In genomic region chr1:206986885-206987284, GRCh38 we compare ENCODE assay signal across 32 cellular contexts. TPM values are rescaled to one million over a fixed set of nuclear protein-coding genes. Genes with fewer than 3 reads are reported as not detected.
"Had no signal": no experiment of that assay in that cellular context is flagged by ENCODE, and none has a peak within 500 bp of the region (broad histone marks: within the 10 kb centered on the region; RNA-seq: fewer than 3 reads in every experiment).

No MANE protein-coding gene starts in this region.

- H3K27ac ChIP-seq: heart right ventricle, hepatocyte, ovary, prostate gland, right lobe of liver, testis, thyroid gland, transverse colon, vagina had no signal

- H3K27ac Mint-ChIP-seq: mesothelial cell of epicardium; naive thymus-derived CD4-positive, alpha-beta T cell; natural killer cell treated with Interleukin-12 subunit alpha and Interleukin-12 subunit beta and Interleukin-15 and Interleukin-18, amount 100 ng/mL, for 72 hours; stimulated activated memory B cell treated with anti-CD40 and anti-IgM and Interleukin-4, amounts not matched to agents 10 μg/mL and 1 μg/mL and 100 μg/mL, for 72 hours; stimulated activated naive CD8-positive, alpha-beta T cell treated with anti-CD3 and anti-CD28 coated beads, Interleukin-15, amount 100 ng/mL, for 72 hours had no signal

- H3K4me3 ChIP-seq: heart right ventricle, hepatocyte, lung, ovary, prostate gland, right lobe of liver, smooth muscle cell, testis, thyroid gland, transverse colon, upper lobe of left lung, vagina had no signal

- H3K27me3 ChIP-seq: ovary, right lobe of liver, testis, thyroid gland, transverse colon, upper lobe of left lung, vagina had no signal

- H3K4me1 Mint-ChIP-seq: mesothelial cell of epicardium; stimulated activated memory B cell treated with anti-CD40 and anti-IgM and Interleukin-4, amounts not matched to agents 10 μg/mL and 1 μg/mL and 100 μg/mL, for 72 hours; stimulated activated naive CD8-positive, alpha-beta T cell treated with anti-CD3 and anti-CD28 coated beads, Interleukin-15, amount 100 ng/mL, for 72 hours had no signal

- H3K9me3 Mint-ChIP-seq: mesothelial cell of epicardium; naive thymus-derived CD4-positive, alpha-beta T cell; natural killer cell treated with Interleukin-12 subunit alpha and Interleukin-12 subunit beta and Interleukin-15 and Interleukin-18, amount 100 ng/mL, for 72 hours; stimulated activated memory B cell treated with anti-CD40 and anti-IgM and Interleukin-4, amounts not matched to agents 10 μg/mL and 1 μg/mL and 100 μg/mL, for 72 hours; stimulated activated naive CD8-positive, alpha-beta T cell treated with anti-CD3 and anti-CD28 coated beads, Interleukin-15, amount 100 ng/mL, for 72 hours had no signal

- ATAC-seq: naive thymus-derived CD4-positive, alpha-beta T cell; natural killer cell treated with Interleukin-12 subunit alpha and Interleukin-12 subunit beta and Interleukin-15 and Interleukin-18, amount 100 ng/mL, for 72 hours; right lobe of liver; stimulated activated memory B cell treated with anti-CD40 and anti-IgM and Interleukin-4, amounts not matched to agents 10 μg/mL and 1 μg/mL and 100 μg/mL, for 72 hours; stimulated activated naive CD8-positive, alpha-beta T cell treated with anti-CD3 and anti-CD28 coated beads, Interleukin-15, amount 100 ng/mL, for 72 hours had no signal

- H3K4me3 Mint-ChIP-seq: mesothelial cell of epicardium; naive thymus-derived CD4-positive, alpha-beta T cell; natural killer cell treated with Interleukin-12 subunit alpha and Interleukin-12 subunit beta and Interleukin-15 and Interleukin-18, amount 100 ng/mL, for 72 hours; stimulated activated memory B cell treated with anti-CD40 and anti-IgM and Interleukin-4, amounts not matched to agents 10 μg/mL and 1 μg/mL and 100 μg/mL, for 72 hours; stimulated activated naive CD8-positive, alpha-beta T cell treated with anti-CD3 and anti-CD28 coated beads, Interleukin-15, amount 100 ng/mL, for 72 hours had no signal

- H3K9me3 ChIP-seq: heart right ventricle, ovary, prostate gland, right lobe of liver, testis, thyroid gland, transverse colon, upper lobe of left lung, vagina had no signal

- H3K36me3 ChIP-seq: heart right ventricle, ovary, prostate gland, right lobe of liver, thyroid gland, transverse colon, upper lobe of left lung, vagina had no signal

- H3K36me3 Mint-ChIP-seq: mesothelial cell of epicardium; naive thymus-derived CD4-positive, alpha-beta T cell; natural killer cell treated with Interleukin-12 subunit alpha and Interleukin-12 subunit beta and Interleukin-15 and Interleukin-18, amount 100 ng/mL, for 72 hours; stimulated activated memory B cell treated with anti-CD40 and anti-IgM and Interleukin-4, amounts not matched to agents 10 μg/mL and 1 μg/mL and 100 μg/mL, for 72 hours had no signal

- H3K4me1 ChIP-seq: heart right ventricle, prostate gland, right lobe of liver, testis, thyroid gland, transverse colon, vagina had no signal

- DNase-seq: heart right ventricle; islet precursor cell; mesendoderm; naive thymus-derived CD4-positive, alpha-beta T cell; ovary; posterior cingulate gyrus; retina; right lobe of liver; stimulated activated CD4-positive, alpha-beta T cell treated with anti-CD3 and anti-CD28 coated beads, Interleukin-1b, Interleukin-23, amount 100 ng/mL, for 48 hours; stimulated activated CD4-positive, alpha-beta T cell treated with anti-CD3 and anti-CD28 coated beads, Interleukin-2, amount 100 ng/mL, for 48 hours; stimulated activated CD4-positive, alpha-beta T cell treated with anti-CD3 and anti-CD28 coated beads, Interleukin-4, amount 100 ng/mL, for 4 hours; stimulated activated CD8-positive, alpha-beta memory T cell treated with anti-CD3 and anti-CD28 coated beads, Interleukin-4, amount 100 ng/mL, for 48 hours; stimulated activated naive CD4-positive, alpha-beta T cell treated with Interleukin-2 at 50 U/mL for 16 hours; stimulated activated naive CD8-positive, alpha-beta T cell treated with anti-CD3 and anti-CD28 coated beads, Interleukin-15, amount 100 ng/mL, for 72 hours; testis; transverse colon; upper lobe of left lung had no signal

RNA-seq across cellular contexts. Expression of gene FCAMR, which starts 16.6 kb away (rescaled TPM):
- total RNA-seq: heart right ventricle; kidney epithelial cell; mesothelial cell of epicardium; mononuclear cell; naive thymus-derived CD4-positive, alpha-beta T cell; natural killer cell treated with Interleukin-12 subunit alpha and Interleukin-12 subunit beta and Interleukin-15 and Interleukin-18, amount 100 ng/mL, for 72 hours; omental fat pad; ovary; skeletal muscle tissue; smooth muscle cell; thyroid gland; urinary bladder; vagina had no signal
- polyA plus RNA-seq: heart right ventricle; hepatocyte; naive thymus-derived CD4-positive, alpha-beta T cell; neural cell; ovary; smooth muscle cell; urinary bladder had no signal

RNA-seq across cellular contexts. Expression of gene PIGR, which starts 40.6 kb away (rescaled TPM):
- total RNA-seq: kidney epithelial cell; mesothelial cell of epicardium; mononuclear cell; naive thymus-derived CD4-positive, alpha-beta T cell; smooth muscle cell; testis had no signal
- polyA plus RNA-seq: naive thymus-derived CD4-positive, alpha-beta T cell; neural cell; smooth muscle cell had no signal

RNA-seq across cellular contexts. Expression of gene C1orf116, which starts 45.7 kb away (rescaled TPM):
- total RNA-seq: natural killer cell treated with Interleukin-12 subunit alpha and Interleukin-12 subunit beta and Interleukin-15 and Interleukin-18, amount 100 ng/mL, for 72 hours; skeletal muscle tissue had no signal
- polyA plus RNA-seq: naive thymus-derived CD4-positive, alpha-beta T cell; neural cell had no signal
